ENCODE assay signal across 9 cellular contexts in genomic region chr1:89149229-89149628, GRCh38. TPM values are rescaled to one million over a fixed set of nuclear protein-coding genes. Genes with fewer than 3 reads are reported as not detected.
A peak's percentile ranks its signal among the peaks of the same experiment; 100 is the strongest.
DNase-seq lines count a peak whose midpoint lies in the region; ATAC-seq, FAIRE-seq and TF ChIP-seq lines count a peak whose summit lies in the region.
"Had no signal": no experiment of that assay in that cellular context is flagged by ENCODE, and none has a peak within 500 bp of the region (broad histone marks: within the 10 kb centered on the region; RNA-seq: fewer than 3 reads in every experiment).

No MANE protein-coding gene starts in this region.

- CTCF ChIA-PET in SK-N-SH (lab: Yijun Ruan, JAX) = interaction anchor here (0.9 to 2.6 kb wide), 5 partner anchors 26 to 151 kb away, joined by 3 to 10 read pairs (median 3); no protein-coding TSS in a partner anchor

- ATAC-seq in gastroesophageal sphincter = peak; percentile 61
- ATAC-seq in HG02884 (IDR thresholded peaks at IDR 0.05; ENCODE audit: unreplicated experiment) = no peak
- no peak for ATAC-seq in GM21529 (IDR thresholded peaks at IDR 0.05; ENCODE audit: unreplicated experiment)

- H3K27me3 ChIP-seq in SK-N-SH (ENCODE audit: insufficient read depth) = no peaks in the 10 kb centered on the region
- H3K27me3 ChIP-seq in gastroesophageal sphincter = no peaks in the 10 kb centered on the region
- H3K27me3 ChIP-seq in osteoblast (ENCODE audit: insufficient read depth, low read length) = no peaks in the 10 kb centered on the region

- no peaks in the 10 kb centered on the region for H3K9me3 ChIP-seq in SK-N-SH
- H3K9me3 ChIP-seq in gastroesophageal sphincter = no peaks in the 10 kb centered on the region
- no peaks in the 10 kb centered on the region for H3K9me3 ChIP-seq in osteoblast (ENCODE audit: low read depth, low read length)

- no peak overlapping the region for H3K9ac ChIP-seq in SK-N-SH

- POLR2A ChIA-PET in SK-N-SH (lab: Yijun Ruan, JAX) = interaction anchor here (0.6 kb wide), 1 partner anchor 673 kb away, joined by 3 read pairs; no protein-coding TSS in a partner anchor

- peak; percentile 35; the same call in 1 of the 2 replicates for TF ChIP-seq CTCF in SK-N-SH (IDR thresholded peaks at IDR 0.05)
- peak in 3 of 4 experiments; percentile 12 to 50 (median 31) for TF ChIP-seq CTCF in gastroesophageal sphincter (IDR thresholded peaks at IDR 0.05)
- TF ChIP-seq CTCF in osteoblast (IDR thresholded peaks at IDR 0.05; ENCODE audit: extremely low read depth, low read depth, low read length) = peak; percentile 38

- WGBS in SK-N-SH (ENCODE audit: low lambda C conversion rate) = 68% methylated on average over 3 of the region's 3 CpGs
- 0 to 36% methylated on average over 1 to 3 of the region's 3 CpGs for WGBS in gastroesophageal sphincter (ENCODE audit: low coverage in 1 of 2), 2 donors

- no peak for TF ChIP-seq EP300 in SK-N-SH (IDR thresholded peaks at IDR 0.05; ENCODE audit: borderline replicate concordance in 1 of 2, low read depth in 1 of 2, low read length in 1 of 2)
- no peak for TF ChIP-seq EP300 in gastroesophageal sphincter (IDR thresholded peaks at IDR 0.05)

- H3K79me2 ChIP-seq in SK-N-SH (ENCODE audit: insufficient read depth) (no peaks in the 10 kb centered on the region), osteoblast (ENCODE audit: insufficient read depth, low read length) (no peaks in the 10 kb centered on the region)

- no peak overlapping the region for H3K27ac ChIP-seq in SK-N-SH (ENCODE audit: low read depth in 2 of 2, low read length in 1 of 2)
- no peak overlapping the region for H3K27ac ChIP-seq in gastroesophageal sphincter
- H3K27ac ChIP-seq in osteoblast (ENCODE audit: low read depth, low read length) = no peak overlapping the region

- no peaks in the 10 kb centered on the region for H3K9me2 ChIP-seq in SK-N-SH

- no peaks in the 10 kb centered on the region for H4K20me1 ChIP-seq in SK-N-SH (ENCODE audit: insufficient read depth)
- H4K20me1 ChIP-seq in osteoblast (ENCODE audit: insufficient read depth, low read length) = no peaks in the 10 kb centered on the region

- H2AFZ ChIP-seq in SK-N-SH (ENCODE audit: low read depth) = no peak overlapping the region
- no peak overlapping the region for H2AFZ ChIP-seq in osteoblast (ENCODE audit: low read length)

- H3K4me3 ChIP-seq in SK-N-SH (ENCODE audit: low read depth in 2 of 2, low read length in 1 of 2) = no peak overlapping the region
- no peak overlapping the region for H3K4me3 ChIP-seq in gastroesophageal sphincter
- H3K4me3 ChIP-seq in osteoblast (ENCODE audit: insufficient read depth, low read length) = no peak overlapping the region

- no peak overlapping the region for H3K4me2 ChIP-seq in SK-N-SH
- H3K4me2 ChIP-seq in osteoblast (ENCODE audit: insufficient read depth, low read length) = no peak overlapping the region

- H3K36me3 ChIP-seq in SK-N-SH (replicated peaks in 1 of 2; ENCODE audit: control insufficient read depth in 1 of 2, insufficient read depth in 2 of 2, low read length in 1 of 2) (no peaks in the 10 kb centered on the region), gastroesophageal sphincter (no peaks in the 10 kb centered on the region), osteoblast (ENCODE audit: insufficient read depth, low read length) (no peaks in the 10 kb centered on the region)

- H3K4me1 ChIP-seq in SK-N-SH (ENCODE audit: control insufficient read depth in 1 of 2, insufficient read depth in 2 of 2, low read depth in 1 of 2, low read length in 1 of 2) (peaks cover 0 to 3% of the 10 kb centered on the region in 2 experiments; a peak in 1 of 4 replicates), gastroesophageal sphincter (peaks cover 0 to 9% (median 0%) of the 10 kb centered on the region in 3 donors), osteoblast (ENCODE audit: insufficient read depth, low read length) (no peaks in the 10 kb centered on the region)

- TF ChIP-seq RAD21 in SK-N-SH (IDR thresholded peaks at IDR 0.05; ENCODE audit: low read length) = peak; percentile 48

- no peaks in the 10 kb centered on the region for H3F3A ChIP-seq in SK-N-SH (replicated peaks; ENCODE audit: insufficient read depth)

- no peak for FAIRE-seq in urothelium cell line (lab: Jason Lieb, UNC)
- FAIRE-seq: islet of Langerhans had no signal

- DNase-seq in ELR (ENCODE audit: low read depth) (peak; percentile 37), SK-N-SH (no peak), osteoblast (ENCODE audit: insufficient read length, low spot score, missing footprints) (peak; percentile 66), urothelium cell line (ENCODE audit: low spot score) (no peak), NCI-H2171 (lab: John Stamatoyannopoulos, UW) (no peak)

- no peak for TF ChIP-seq POLR2A in gastroesophageal sphincter (IDR thresholded peaks at IDR 0.05)

TF ChIP-seq in SK-N-SH, 30 proteins besides CTCF, POLR2A, EP300 and RAD21:
- peak; percentile 50 for TF ChIP-seq SMC3 (IDR thresholded peaks at IDR 0.05; ENCODE audit: low read depth, low read length)
- TF ChIP-seq TCF12 (IDR thresholded peaks at IDR 0.05) = no peak

RNA-seq across cellular contexts. Expression of gene GBP2, which starts 23.3 kb away (rescaled TPM):
- 8.7 and 10.2 TPM in 2 replicates for polyA plus RNA-seq in SK-N-SH (2012; rRNA removed)
- 9.4 and 10.3 TPM in 2 replicates for polyA plus RNA-seq in SK-N-SH (2012; cell fraction: cytosol; rRNA removed)
- 5.8 and 10.3 TPM in 2 replicates for polyA plus RNA-seq in SK-N-SH (2012; cell fraction: nucleus; rRNA removed)
- 100 to 1,000 TPM; 147 to 172 (median 167) TPM for total RNA-seq in gastroesophageal sphincter
- 43.3 and 55.0 TPM in 2 replicates for total RNA-seq in osteoblast

RNA-seq across cellular contexts. Expression of gene GBP7, which starts 26.6 kb away (rescaled TPM):
- not detected in 2 replicates for polyA plus RNA-seq in SK-N-SH (2012; rRNA removed)
- not detected in 2 replicates for polyA plus RNA-seq in SK-N-SH (2012; cell fraction: cytosol; rRNA removed)
- not detected in 2 replicates for polyA plus RNA-seq in SK-N-SH (2012; cell fraction: nucleus; rRNA removed)
- total RNA-seq in gastroesophageal sphincter = not detected
- not detected in 2 replicates for total RNA-seq in osteoblast

RNA-seq across cellular contexts. Expression of gene GBP4, which starts 49.5 kb away (rescaled TPM):
- polyA plus RNA-seq in SK-N-SH (2012; rRNA removed) = 0.02 TPM in 1 of 2 replicates, not detected in the other
- 0.01 TPM in 1 of 2 replicates, not detected in the other for polyA plus RNA-seq in SK-N-SH (2012; cell fraction: cytosol; rRNA removed)
- 0.01 TPM in 1 of 2 replicates, not detected in the other for polyA plus RNA-seq in SK-N-SH (2012; cell fraction: nucleus; rRNA removed)
- total RNA-seq in gastroesophageal sphincter (1 to 10 TPM; 3.1 to 5.6 (median 4.5) TPM), osteoblast (0.36 and 1.2 TPM in 2 replicates)

Comparison
In these comparisons a context has a peak if more than half of its experiments do, and no peak if none do; other contexts are left out.
1. DNase-seq: peak in ELR (single experiment) and osteoblast (single experiment); none in SK-N-SH (single experiment), urothelium cell line (single experiment) and NCI-H2171 (single experiment).
2. Peak in every context shown above with its lines, with median percentiles within 50 percentile points of each other: CTCF ChIP-seq.